Comparison of ENCODE assay signal across 12 cellular contexts in the genomic region with DNA sequence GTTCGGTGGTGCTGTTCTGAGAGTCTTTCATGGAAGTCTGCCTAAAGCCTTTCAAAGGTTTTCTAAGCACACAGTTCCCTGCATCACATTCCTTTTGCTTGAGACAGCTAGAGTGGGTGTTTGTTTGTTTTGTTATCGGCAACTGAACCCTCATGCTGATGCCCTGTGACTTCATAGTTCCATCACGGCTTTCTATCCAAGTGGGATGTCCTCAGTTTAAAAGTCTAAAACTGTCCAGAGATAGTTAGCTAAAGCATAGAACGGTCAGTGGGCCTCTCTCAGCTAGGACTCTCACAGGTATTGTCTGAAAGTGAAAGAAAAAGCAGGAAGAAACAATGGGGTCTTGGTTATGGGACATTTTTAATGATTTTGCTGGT.
DNase-seq lines count a peak whose midpoint lies in the region; FAIRE-seq and TF ChIP-seq lines count a peak whose summit lies in the region.
"Had no signal": no experiment of that assay in that cellular context is flagged by ENCODE, and none has a peak within 500 bp of the region (broad histone marks: within the 10 kb centered on the region; RNA-seq: fewer than 3 reads in every experiment).

No MANE protein-coding gene starts in this region.

- H3K27me3 ChIP-seq in suprapubic skin (no peaks in the 10 kb centered on the region), WERI-Rb-1 (ENCODE audit: insufficient read depth, low read depth, severe bottlenecking) (peaks cover 88% of the 10 kb centered on the region)
- H3K27me3 ChIP-seq: stomach had no signal

- DNase-seq in HPDE6-E6E7 (ENCODE audit: extremely low spot score) (peak; percentile 40), astrocyte of the hippocampus (ENCODE audit: low read depth, low spot score) (peak; percentile 82), iPS-NIHi11 (ENCODE audit: low spot score) (peak; percentile 23), suprapubic skin (ENCODE audit: low spot score in 2 of 2) (no peak), WERI-Rb-1 (no peak), GM12891 (ENCODE audit: insufficient read length, low spot score) (no peak), superior temporal gyrus (ENCODE audit: extremely low spot score) (no peak)
- DNase-seq in stimulated activated CD4-positive, alpha-beta T cell treated with anti-CD3 and anti-CD28 coated beads, Interleukin-4, amount 100 ng/mL, for 24 hours = no peak
- DNase-seq: small intestine, stomach had no signal

- TF ChIP-seq POLR2A in suprapubic skin (IDR thresholded peaks at IDR 0.05) = no peak
- no peak for TF ChIP-seq POLR2A in GM12891 (IDR thresholded peaks at IDR 0.05; ENCODE audit: low read depth, low read length)

- H3K9me3 ChIP-seq in suprapubic skin (no peaks in the 10 kb centered on the region), WERI-Rb-1 (ENCODE audit: severe bottlenecking) (peaks cover 2% of the 10 kb centered on the region)
- H3K9me3 ChIP-seq: stomach had no signal

- H3K27ac ChIP-seq in suprapubic skin (peak overlapping the region; percentile 14), WERI-Rb-1 (no peak overlapping the region)
- H3K27ac ChIP-seq: stomach had no signal

- TF ChIP-seq CTCF in suprapubic skin (IDR thresholded peaks at IDR 0.05) (no peak), WERI-Rb-1 (IDR thresholded peaks at IDR 0.05; ENCODE audit: low read depth, low read length) (no peak)

- no peaks in the 10 kb centered on the region for H3K4me1 ChIP-seq in suprapubic skin
- H3K4me1 ChIP-seq: stomach had no signal

- FAIRE-seq in GM12891 (lab: Jason Lieb, UNC) = no peak
- FAIRE-seq: colon, islet of Langerhans, small intestine had no signal

- WGBS in suprapubic skin = 63% methylated on average over 4 of the region's 4 CpGs

- H3K4me3 ChIP-seq in suprapubic skin = no peak overlapping the region
- no peak overlapping the region for H3K4me3 ChIP-seq in WERI-Rb-1 (ENCODE audit: low read depth, low read length)
- H3K4me3 ChIP-seq: stomach had no signal

- no peaks in the 10 kb centered on the region for H3K36me3 ChIP-seq in suprapubic skin
- no peaks in the 10 kb centered on the region for H3K36me3 ChIP-seq in WERI-Rb-1
- H3K36me3 ChIP-seq: stomach had no signal

- TF ChIP-seq EP300 in suprapubic skin (IDR thresholded peaks at IDR 0.05) = no peak

TF ChIP-seq in GM12891, 5 proteins besides CTCF, POLR2A, EP300 and RAD21:
- TF ChIP-seq SPI1 (IDR thresholded peaks at IDR 0.05; ENCODE audit: low read depth, low read length) = no peak
- no peak for TF ChIP-seq TAF1 (IDR thresholded peaks at IDR 0.05; ENCODE audit: low read depth, low read length)
- TF ChIP-seq PAX5 (IDR thresholded peaks at IDR 0.05; ENCODE audit: insufficient read depth, low read length, severe bottlenecking) = no peak
- TF ChIP-seq POU2F2 (IDR thresholded peaks at IDR 0.05; ENCODE audit: low read depth, low read length) = no peak
- no peak for TF ChIP-seq POLR2AphosphoS5 (IDR thresholded peaks at IDR 0.05; ENCODE audit: low read depth, low read length)

Comparison
In these comparisons a context has a peak if more than half of its experiments do, and no peak if none do; other contexts are left out.
1. DNase-seq: peak in HPDE6-E6E7 (single experiment), astrocyte of the hippocampus (single experiment) and iPS-NIHi11 (single experiment); none in suprapubic skin (0 of 2), WERI-Rb-1 (single experiment), GM12891 (single experiment), stimulated activated CD4-positive, alpha-beta T cell treated with anti-CD3 and anti-CD28 coated beads, Interleukin-4, amount 100 ng/mL, for 24 hours (single experiment) and superior temporal gyrus (single experiment).